In genomic region chr1:109826446-109826845, GRCh38 we compare ENCODE assay signal across 14 cellular contexts.
"Had no signal": no experiment of that assay in that cellular context is flagged by ENCODE, and none has a peak within 500 bp of the region (broad histone marks: within the 10 kb centered on the region; RNA-seq: fewer than 3 reads in every experiment).

No MANE protein-coding gene starts in this region.

- H3K4me3 Mint-ChIP-seq: activated naive CD8-positive, alpha-beta T cell treated with anti-CD3 and anti-CD28 coated beads for 36 hours; mesothelial cell of epicardium; neural crest cell had no signal

- DNase-seq: activated CD4-positive, alpha-beta T cell treated with anti-CD3 and anti-CD28 coated beads, Interleukin-2, amount 50 U/mL, for 48 hours; activated gamma-delta T cell treated with Interleukin-2 at 50 U/mL for 16 hours; activated naive CD8-positive, alpha-beta T cell treated with anti-CD3 and anti-CD28 coated beads for 36 hours; activated T-cell treated with anti-CD3 and anti-CD28 coated beads, Interleukin-2, amount 50 U/mL, for 72 hours; dorsolateral prefrontal cortex; glutamatergic neuron; right lobe of liver; stimulated activated CD4-positive, alpha-beta T cell treated with anti-CD3 and anti-CD28 coated beads, Interleukin-1b, Interleukin-23, amount 100 ng/mL, for 48 hours; stimulated activated naive CD4-positive, alpha-beta T cell had no signal

- H3K4me1 Mint-ChIP-seq: mesothelial cell of epicardium had no signal

- H3K27ac ChIP-seq: esophagus muscularis mucosa, right lobe of liver, suprapubic skin had no signal

- H3K36me3 ChIP-seq: esophagus muscularis mucosa, right lobe of liver, suprapubic skin had no signal

- H3K27me3 Mint-ChIP-seq: activated naive CD8-positive, alpha-beta T cell treated with anti-CD3 and anti-CD28 coated beads for 36 hours had no signal

- H3K9me3 ChIP-seq: esophagus muscularis mucosa, right lobe of liver, suprapubic skin had no signal

- H3K9me3 Mint-ChIP-seq: activated naive CD8-positive, alpha-beta T cell treated with anti-CD3 and anti-CD28 coated beads for 36 hours; activated T-cell treated with anti-CD3 and anti-CD28 coated beads, Interleukin-2, amount 50 U/mL, for 72 hours; neural crest cell had no signal

- ATAC-seq: SK-N-SH treated with all-trans-retinoic acid at 6 μM for 48 hours had no signal

- H3K27ac Mint-ChIP-seq: activated naive CD8-positive, alpha-beta T cell treated with anti-CD3 and anti-CD28 coated beads for 36 hours; mesothelial cell of epicardium had no signal

- H3K4me3 ChIP-seq: dorsolateral prefrontal cortex, esophagus muscularis mucosa, right lobe of liver, suprapubic skin had no signal

- H3K36me3 Mint-ChIP-seq: activated naive CD8-positive, alpha-beta T cell treated with anti-CD3 and anti-CD28 coated beads for 36 hours; mesothelial cell of epicardium had no signal

- H3K27me3 ChIP-seq: dorsolateral prefrontal cortex, esophagus muscularis mucosa, right lobe of liver, suprapubic skin had no signal
